24 cellular contexts compared by ENCODE assay signal in the genomic region with DNA sequence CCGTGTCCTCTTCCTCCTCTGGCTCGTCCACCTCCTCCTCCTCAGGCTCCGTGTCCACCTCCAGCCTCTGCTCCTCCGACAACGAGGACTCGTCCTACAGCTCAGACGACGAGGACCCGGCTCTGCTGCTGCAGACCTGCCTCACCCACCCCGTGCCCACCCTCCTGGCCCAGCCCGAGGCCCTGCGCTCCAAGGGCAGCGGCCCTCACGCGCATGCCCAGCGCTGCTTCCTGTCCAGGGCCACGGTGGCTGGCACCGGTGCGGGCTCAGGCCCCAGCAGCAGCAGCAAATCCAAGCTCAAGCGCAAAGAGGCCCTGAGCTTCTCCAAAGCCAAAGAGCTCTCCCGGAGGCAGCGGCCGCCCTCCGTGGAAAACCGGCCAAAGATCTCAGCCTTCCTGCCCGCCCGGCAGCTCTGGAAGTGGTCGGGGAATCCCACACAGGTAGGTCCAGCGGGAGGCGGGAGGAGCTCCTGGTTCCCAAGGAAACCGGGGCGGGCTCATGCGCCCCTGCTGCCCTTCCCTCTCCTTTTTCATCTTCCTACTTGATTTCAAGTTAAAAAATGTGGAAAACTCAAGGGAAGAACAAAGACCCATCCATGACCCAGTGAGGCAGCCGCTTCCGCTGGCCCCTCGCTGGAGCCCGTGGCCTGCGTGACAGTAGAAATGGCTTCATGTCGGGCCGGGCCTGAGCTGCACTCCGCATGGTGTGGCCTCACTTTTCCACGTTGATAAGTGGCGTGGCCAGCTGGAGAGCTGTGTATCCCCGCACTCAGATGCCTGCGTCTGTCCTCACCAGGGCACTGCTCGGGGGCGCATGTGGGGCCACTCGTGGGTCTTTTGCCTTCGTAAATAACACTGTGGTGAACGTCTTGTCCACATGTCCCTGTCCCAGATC. TPM values are rescaled to one million over a fixed set of nuclear protein-coding genes. Genes with fewer than 3 reads are reported as not detected.
A peak's percentile ranks its signal among the peaks of the same experiment; 100 is the strongest.
DNase-seq lines count a peak whose midpoint lies in the region; ATAC-seq, FAIRE-seq and TF ChIP-seq lines count a peak whose summit lies in the region.
"Had no signal": no experiment of that assay in that cellular context is flagged by ENCODE, and none has a peak within 500 bp of the region (broad histone marks: within the 10 kb centered on the region; RNA-seq: fewer than 3 reads in every experiment).

No MANE protein-coding gene starts in this region.

- no peak overlapping the region for H4K8ac ChIP-seq in neuronal stem cell (ENCODE audit: low read depth, low read length)

- H3K36me3 Mint-ChIP-seq in GM23338 (ENCODE audit: low read depth), result no peaks in the 10 kb centered on the region
- peaks cover 5% of the 10 kb centered on the region for H3K36me3 Mint-ChIP-seq in Caco-2 (ENCODE audit: insufficient read depth, unreplicated experiment)
- H3K36me3 Mint-ChIP-seq: CD8-positive, alpha-beta memory T cell had no signal

- H2AFZ ChIP-seq in GM23338 (peak overlapping the region; percentile 66; the same call in 1 of the 2 replicates), K562 (ENCODE audit: low read depth, low read length) (no peak overlapping the region), neuronal stem cell (ENCODE audit: low read length) (no peak overlapping the region)

- no peak overlapping the region for H3K14ac ChIP-seq in neuronal stem cell (ENCODE audit: low read length)

- FAIRE-seq in K562 (lab: Jason Lieb, UNC), result no peak
- FAIRE-seq: A549, GM18507, HTR-8/SVneo had no signal

- no peak overlapping the region for H3K4ac ChIP-seq in neuronal stem cell (ENCODE audit: low read length)

- no peaks in the 10 kb centered on the region for H3K9me1 ChIP-seq in K562 (ENCODE audit: control insufficient read depth, insufficient read depth, low read length)

- H3K27me3 ChIP-seq in GM23338 (ENCODE audit: insufficient read depth) (no peaks in the 10 kb centered on the region), HL-60 (ENCODE audit: insufficient read depth, poor library complexity, severe bottlenecking) (no peaks in the 10 kb centered on the region), K562 (ENCODE audit: control insufficient read depth in 2 of 2, insufficient read depth in 2 of 2, low read length in 2 of 2) (no peaks in the 10 kb centered on the region), neuronal stem cell (ENCODE audit: control insufficient read depth in 3 of 3, insufficient read depth in 3 of 3, low read depth in 1 of 3, low read length in 3 of 3) (no peaks in the 10 kb centered on the region), Caco-2 (replicated peaks; ENCODE audit: control insufficient read depth, insufficient read depth, low read length) (no peaks in the 10 kb centered on the region)

- DNase-seq in GM23338 (ENCODE audit: low spot score) (no peak), HL-60 (ENCODE audit: low read depth in 1 of 2, low spot score in 1 of 2) (no peak), K562 (ENCODE audit: extremely low read depth in 1 of 4, low spot score in 3 of 4) (no peak), neuronal stem cell (ENCODE audit: low spot score) (no peak), Caco-2 (no peak), KBM-7 (no peak)
- no peak for DNase-seq in stimulated activated CD4-positive, alpha-beta T cell treated with anti-CD3 and anti-CD28 coated beads, Interleukin-2, amount 100 ng/mL, for 24 hours
- DNase-seq: CD8-positive, alpha-beta memory T cell; GOT3; Karpas-422; NCI-H1105 treated with DMSO at 0.1 percent for 48 hours; NCI-H146; NCI-H1930; NCI-H446 treated with DMSO at 0.1 percent for 48 hours; NCI-H82; RPMI8226; SHP77; T-helper 1 cell had no signal

- TF ChIP-seq POLR2A in K562 (conservative IDR thresholded peaks at IDR 0.05), result no peak

- H3K4me3 ChIP-seq in GM23338 (no peak overlapping the region), HL-60 (replicated peaks; ENCODE audit: insufficient read depth, low read length) (peak overlapping the region; percentile 40), K562 (no peak overlapping the region), neuronal stem cell (ENCODE audit: low read length in 2 of 2) (no peak overlapping the region), Caco-2 (ENCODE audit: low read depth, low read length) (no peak overlapping the region)
- H3K4me3 ChIP-seq: A549 had no signal

- POLR2A ChIA-PET in K562 (lab: Yijun Ruan, JAX), result interaction anchor here (0.7 to 3.3 kb wide), 5 partner anchors 9 to 166 kb away, joined by 3 to 16 read pairs (median 4); a partner anchor contains a TSS
- POLR2A ChIA-PET in Caco-2 (lab: Charles Lee), result no interaction called here

- no peak overlapping the region for H3K27ac Mint-ChIP-seq in GM23338
- H3K27ac Mint-ChIP-seq in Caco-2 (ENCODE audit: unreplicated experiment), result no peak overlapping the region
- H3K27ac Mint-ChIP-seq: CD8-positive, alpha-beta memory T cell; T-helper 2 cell treated with Interferon-gamma antibody and Interleukin-4, amounts not matched to agents 5 μg/mL and 100 μg/mL, for 36 hours had no signal

- H3K27me3 Mint-ChIP-seq in GM23338 (ENCODE audit: insufficient read depth, low read depth, poor library complexity) (peaks cover 8% of the 10 kb centered on the region), Caco-2 (ENCODE audit: insufficient read depth, unreplicated experiment) (no peaks in the 10 kb centered on the region)
- H3K27me3 Mint-ChIP-seq: CD8-positive, alpha-beta memory T cell had no signal

- H3K23ac ChIP-seq in neuronal stem cell (ENCODE audit: low read depth, low read length, poor library complexity), result peak overlapping the region; percentile 73

- WGBS in K562 (ENCODE audit: insufficient coverage, low coverage, missing lambda C conversion rate), result 89% methylated on average over 27 of the region's 50 CpGs
- WGBS in neuronal stem cell (ENCODE audit: extremely low coverage in 2 of 2, insufficient read length in 2 of 2, insufficient replicate concordance in 1 of 2), 2 donors, result no CpG with 5 or more reads among the region's 50 CpGs

- H3K4me2 ChIP-seq in GM23338 (no peak overlapping the region), K562 (ENCODE audit: insufficient read depth, low read length) (no peak overlapping the region), neuronal stem cell (ENCODE audit: insufficient read depth, low read length, poor library complexity, severe bottlenecking) (no peak overlapping the region)
- H3K4me2 ChIP-seq: A549 had no signal

- H3K9ac ChIP-seq in K562 (ENCODE audit: insufficient read depth in 1 of 2, low read depth in 2 of 2, low read length in 2 of 2), result peak overlapping the region in 1 of 2 experiments; percentile 90; a peak in 1 of 4 replicates
- no peak overlapping the region for H3K9ac ChIP-seq in neuronal stem cell (ENCODE audit: low read depth, low read length, poor library complexity)

- BruUV-seq in K562 (replicated peaks; lab: Mats Ljungman, UMichigan) (no TSS peak), Caco-2 (replicated peaks; lab: Mats Ljungman, UMichigan) (no TSS peak)

- intact Hi-C loops in K562 (cut with micrococcal nuclease), result no loop called here
- intact Hi-C loops in Caco-2 (cut with micrococcal nuclease; ENCODE audit: unreplicated experiment), result no loop called here

- no peaks in the 10 kb centered on the region for H3K9me3 ChIP-seq in K562 (replicated peaks; ENCODE audit: control insufficient read depth, insufficient read depth, low read depth, low read length)
- peaks cover 0 to 5% of the 10 kb centered on the region in 2 donors for H3K9me3 ChIP-seq in neuronal stem cell (replicated peaks in 1 of 2; ENCODE audit: control insufficient read depth in 2 of 2, insufficient read depth in 1 of 2, low read depth in 1 of 2, low read length in 2 of 2)
- H3K9me3 ChIP-seq in Caco-2, result no peaks in the 10 kb centered on the region
- H3K9me3 ChIP-seq: A549 had no signal

- no peaks in the 10 kb centered on the region for H3F3A ChIP-seq in GM23338 (replicated peaks; ENCODE audit: low read depth)

- no peak for TF ChIP-seq CTCF in GM23338 (conservative IDR thresholded peaks at IDR 0.05; ENCODE audit: low read depth in 2 of 2)
- no peak for TF ChIP-seq CTCF in HL-60 (IDR thresholded peaks at IDR 0.05; ENCODE audit: insufficient read depth, low read length)
- TF ChIP-seq CTCF in K562 (IDR thresholded peaks at IDR 0.05 in 2 of 3, conservative IDR thresholded peaks at IDR 0.05 in 1 of 3; ENCODE audit: insufficient read depth in 2 of 3, low read depth in 1 of 3, low read length in 3 of 3), result no peak
- no peak for TF ChIP-seq CTCF in Caco-2 (IDR thresholded peaks at IDR 0.05; ENCODE audit: insufficient read depth in 1 of 2, low read depth in 1 of 2, low read length in 1 of 2, severe bottlenecking in 1 of 2, unreplicated experiment in 1 of 2)

- no peak overlapping the region for H2BK5ac ChIP-seq in neuronal stem cell (ENCODE audit: low read length)

- no peak overlapping the region for H2BK12ac ChIP-seq in neuronal stem cell (ENCODE audit: low read length)

- no peaks in the 10 kb centered on the region for H3K9me2 ChIP-seq in GM23338 (ENCODE audit: insufficient read depth)

- H3K27ac ChIP-seq in GM23338 (ENCODE audit: low read depth), result no peak overlapping the region
- peak overlapping the region; percentile 94 for H3K27ac ChIP-seq in HL-60 (replicated peaks)
- H3K27ac ChIP-seq in K562 (ENCODE audit: extremely low read depth, low read depth, low read length), result no peak overlapping the region
- H3K27ac ChIP-seq in neuronal stem cell (replicated peaks; ENCODE audit: low read length), result no peak overlapping the region
- H3K27ac ChIP-seq: A549, C4-2B had no signal

- no peak overlapping the region for H4K91ac ChIP-seq in neuronal stem cell (ENCODE audit: low read depth, low read length, poor library complexity)

- no peak overlapping the region for H2BK120ac ChIP-seq in neuronal stem cell (ENCODE audit: low read depth, low read length)

- CTCF ChIA-PET in K562 (lab: Yijun Ruan, JAX; ENCODE audit: low intra/inter-chr PET ratio) (no interaction called here), Caco-2 (lab: Charles Lee) (no interaction called here)

- in situ Hi-C loops in K562 (cut with MboI), result no loop called here
- in situ Hi-C loops in KBM-7 (cut with MboI; ENCODE audit: low pct_unique_long_range_greater_than_20kb, low sequenced_read_pairs), result no loop called here

- H3K4me1 Mint-ChIP-seq in GM23338 (peaks cover 5% of the 10 kb centered on the region; the same call in 2 of the 3 replicates), Caco-2 (ENCODE audit: low read depth, unreplicated experiment) (no peaks in the 10 kb centered on the region)
- H3K4me1 Mint-ChIP-seq: CD8-positive, alpha-beta memory T cell had no signal

- H2BK15ac ChIP-seq in neuronal stem cell (ENCODE audit: low read length), result no peak overlapping the region

- H3K79me1 ChIP-seq in neuronal stem cell (ENCODE audit: low read depth, low read length), result peaks cover 2% of the 10 kb centered on the region

- peak overlapping the region; percentile 8 for H3K18ac ChIP-seq in neuronal stem cell (ENCODE audit: low read length)

- no peaks in the 10 kb centered on the region for H3K4me1 ChIP-seq in GM23338 (ENCODE audit: insufficient read depth)
- peaks cover 18 to 87% of the 10 kb centered on the region in 2 experiments for H3K4me1 ChIP-seq in K562 (replicated peaks in 1 of 2; ENCODE audit: control insufficient read depth in 2 of 2, insufficient read depth in 2 of 2, low read length in 2 of 2)
- peaks cover 6 to 8% of the 10 kb centered on the region in 2 donors for H3K4me1 ChIP-seq in neuronal stem cell (ENCODE audit: control insufficient read depth in 2 of 2, insufficient read depth in 1 of 2, low read depth in 1 of 2, low read length in 2 of 2)
- H3K4me1 ChIP-seq in Caco-2, result peaks cover 4% of the 10 kb centered on the region; the same call in 1 of the 2 replicates

- H3K36me3 ChIP-seq in GM23338 (ENCODE audit: insufficient read depth), result no peaks in the 10 kb centered on the region
- peaks cover 6% of the 10 kb centered on the region; the same call in 1 of the 3 replicates for H3K36me3 ChIP-seq in K562 (ENCODE audit: control insufficient read depth, insufficient read depth, low read length)
- peaks cover 15 to 62% of the 10 kb centered on the region in 2 donors for H3K36me3 ChIP-seq in neuronal stem cell (replicated peaks in 1 of 2; ENCODE audit: control insufficient read depth in 2 of 2, insufficient read depth in 2 of 2, low read length in 2 of 2)
- H3K36me3 ChIP-seq in Caco-2 (ENCODE audit: control insufficient read depth, insufficient read depth, low read length), result no peaks in the 10 kb centered on the region; the same call in none of the 2 replicates

- peak overlapping the region; percentile 66 for H2AK5ac ChIP-seq in neuronal stem cell (ENCODE audit: low read depth, low read length)

- TF ChIP-seq RAD21 in K562 (CRISPR knock-in tag; conservative IDR thresholded peaks at IDR 0.05 in 1 of 2, IDR thresholded peaks at IDR 0.05 in 1 of 2), result no peak

- H3K4me3 Mint-ChIP-seq in GM23338, result no peak overlapping the region
- H3K4me3 Mint-ChIP-seq in Caco-2 (ENCODE audit: unreplicated experiment), result no peak overlapping the region
- H3K4me3 Mint-ChIP-seq: CD8-positive, alpha-beta memory T cell; T-helper 2 cell treated with Interferon-gamma antibody and Interleukin-4, amounts not matched to agents 5 μg/mL and 100 μg/mL, for 36 hours had no signal

- no peaks in the 10 kb centered on the region; the same call in 2 of the 3 replicates for H3K9me3 Mint-ChIP-seq in GM23338
- H3K9me3 Mint-ChIP-seq in Caco-2 (ENCODE audit: unreplicated experiment), result no peaks in the 10 kb centered on the region
- H3K9me3 Mint-ChIP-seq: CD8-positive, alpha-beta memory T cell; T-helper 2 cell treated with Interferon-gamma antibody and Interleukin-4, amounts not matched to agents 5 μg/mL and 100 μg/mL, for 36 hours had no signal

- ATAC-seq in GM23338 (peak; percentile 31), K562 (no peak), GM18870 (IDR thresholded peaks at IDR 0.05; ENCODE audit: unreplicated experiment) (no peak)
- ATAC-seq: A549 had no signal

- TF ChIP-seq EP300 in K562 (IDR thresholded peaks at IDR 0.05; ENCODE audit: low read length), result no peak

- no peaks in the 10 kb centered on the region for H4K20me1 ChIP-seq in GM23338 (replicated peaks; ENCODE audit: insufficient read depth)
- H4K20me1 ChIP-seq in K562 (replicated peaks; ENCODE audit: control insufficient read depth, insufficient read depth, low read length), result no peaks in the 10 kb centered on the region

- H3K79me2 ChIP-seq in GM23338 (replicated peaks; ENCODE audit: insufficient read depth), result no peaks in the 10 kb centered on the region
- no peaks in the 10 kb centered on the region for H3K79me2 ChIP-seq in K562 (ENCODE audit: control insufficient read depth, insufficient read depth, low read length)

RNA-seq across cellular contexts. Expression of a gene that starts 50.7 kb away (rescaled TPM):
- 4,739 and 4,954 TPM in 2 replicates for total RNA-seq in GM23338 (2014; rRNA removed; shearing (Covaris generic))
- 1,867 and 1,896 TPM in 2 replicates for polyA plus RNA-seq in GM23338 (2016; fragmentation: Nextera tagmentation; extraction: Ambion mirVana)
- 264 and 482 TPM in 2 replicates for total RNA-seq in K562 (2011; cell fraction: chromatin; rRNA removed; ENCODE audit: low replicate concordance)
- total RNA-seq in K562 (2011; cell fraction: nucleolus; rRNA removed), result 393 and 500 TPM in 2 replicates
- 388 and 427 TPM in 2 replicates for total RNA-seq in K562 (2011; cell fraction: nucleoplasm; rRNA removed)
- total RNA-seq in K562 (2014; rRNA removed), result 1,572 and 2,328 TPM in 2 replicates
- 512 and 566 TPM in 2 replicates for total RNA-seq in K562 (2014; rRNA removed; fragmentation: Illumina TruSeq; extraction: Trizol)
- total RNA-seq in K562 (2015; rRNA removed; fragmentation: Illumina TruSeq; extraction: Trizol), result 568 and 574 TPM in 2 replicates
- 1,775 and 1,801 TPM in 2 replicates for total RNA-seq in K562 (2021)
- polyA plus RNA-seq in K562 (2011; rRNA removed), result 224 and 602 TPM in 2 replicates
- polyA plus RNA-seq in K562 (2011; cell fraction: cytosol; rRNA removed), result 901 and 1,415 TPM in 2 replicates
- polyA plus RNA-seq in K562 (2011; cell fraction: nucleus; rRNA removed), result 1,206 and 1,333 TPM in 2 replicates
- 1,311 and 3,206 TPM in 2 replicates for polyA plus RNA-seq in K562 (2012)
- 990 and 2,987 TPM in 2 replicates for polyA plus RNA-seq in K562 (2014; fragmentation: Illumina TruSeq; extraction: Trizol)
- 100 to 1,000 TPM; 259 to 386 TPM for polyA plus RNA-seq in K562 (2014; fragmentation: Nextera tagmentation; extraction: Ambion mirVana)
- 831 and 1,109 TPM in 2 replicates for polyA plus RNA-seq in K562 (2014; rRNA removed)
- 205 and 410 TPM in 2 replicates for polyA minus RNA-seq in K562 (2011; rRNA and poly(A)+ RNA removed)
- 580 and 1,178 TPM in 2 replicates for polyA minus RNA-seq in K562 (2011; cell fraction: cytosol; rRNA and poly(A)+ RNA removed)
- 230 and 388 TPM in 2 replicates for polyA minus RNA-seq in K562 (2011; cell fraction: nucleus; rRNA and poly(A)+ RNA removed)
- 5,937 TPM for polyA plus RNA-seq in neuronal stem cell (2013, experiment 1 of 2)
- polyA plus RNA-seq in neuronal stem cell (2013, experiment 2 of 2), result 5,622 TPM
- 1,436 and 1,933 TPM in 2 replicates for total RNA-seq in Caco-2 (2022)
